ENCODE assay signal across 19 cellular contexts in genomic region chr1:174017231-174017970, GRCh38. TPM values are rescaled to one million over a fixed set of nuclear protein-coding genes. Genes with fewer than 3 reads are reported as not detected.
DNase-seq lines count a peak whose midpoint lies in the region; ATAC-seq, FAIRE-seq and TF ChIP-seq lines count a peak whose summit lies in the region.
"Had no signal": no experiment of that assay in that cellular context is flagged by ENCODE, and none has a peak within 500 bp of the region (broad histone marks: within the 10 kb centered on the region; RNA-seq: fewer than 3 reads in every experiment).

No MANE protein-coding gene starts in this region.

- no peak overlapping the region for H2BK5ac ChIP-seq in mesenchymal stem cell (ENCODE audit: low read depth, low read length, poor library complexity, severe bottlenecking)

- H3K18ac ChIP-seq in mesenchymal stem cell (ENCODE audit: low read depth in 1 of 2, low read length in 2 of 2): no peak overlapping the region

- no peak overlapping the region for H3K4ac ChIP-seq in mesenchymal stem cell (ENCODE audit: low read depth in 1 of 2, low read length in 2 of 2)

- no peak overlapping the region for H4K91ac ChIP-seq in mesenchymal stem cell (ENCODE audit: low read length)

- peaks cover 41% of the 10 kb centered on the region for H3K4me1 Mint-ChIP-seq in activated CD4-positive, alpha-beta memory T cell treated with anti-CD3 and anti-CD28 coated beads, Interleukin-2, amount 10 ng/mL, durations not matched to agents 7 days and 5 days

- no peak for TF ChIP-seq CTCF in A549 (IDR thresholded peaks at IDR 0.05)

- H3K27ac Mint-ChIP-seq in activated CD4-positive, alpha-beta memory T cell treated with anti-CD3 and anti-CD28 coated beads, Interleukin-2, amount 10 ng/mL, durations not matched to agents 7 days and 5 days: no peak overlapping the region
- H3K27ac Mint-ChIP-seq: activated T-helper 2 cell treated with anti-CD3 and anti-CD28 coated beads, Interferon-gamma antibody, Interleukin-2, Interleukin-4, amounts not matched to agents 10 μg/mL and 5 μg/mL and 100 μg/mL, durations not matched to agents 14 hours and 24 hours and 36 hours had no signal

- no peak for FAIRE-seq in A549 (lab: Jason Lieb, UNC)
- FAIRE-seq: colon, pancreas had no signal

- H3K36me3 ChIP-seq in adipocyte (ENCODE audit: control insufficient read depth, insufficient read depth, low read length, severe bottlenecking) (no peaks in the 10 kb centered on the region), mesenchymal stem cell (ENCODE audit: control insufficient read depth in 1 of 2, insufficient read depth in 2 of 2, low read depth in 1 of 2, low read length in 2 of 2) (no peaks in the 10 kb centered on the region)
- H3K36me3 ChIP-seq: pancreas, spleen, upper lobe of left lung had no signal

- H3K4me3 Mint-ChIP-seq in activated CD4-positive, alpha-beta memory T cell treated with anti-CD3 and anti-CD28 coated beads, Interleukin-2, amount 10 ng/mL, durations not matched to agents 7 days and 5 days: no peak overlapping the region

- no peak overlapping the region for H3K4me3 ChIP-seq in A549
- H3K4me3 ChIP-seq in adipocyte (ENCODE audit: low read length): peak overlapping the region; percentile 14
- H3K4me3 ChIP-seq in mesenchymal stem cell (ENCODE audit: insufficient read depth in 1 of 2, low read depth in 1 of 2, low read length in 2 of 2): peak overlapping the region in 1 of 2 experiments; percentile 29
- H3K4me3 ChIP-seq: heart left ventricle, pancreas, spleen, upper lobe of left lung had no signal

- H3K9me3 ChIP-seq in A549: no peaks in the 10 kb centered on the region
- H3K9me3 ChIP-seq in adipocyte (ENCODE audit: control insufficient read depth, low read length): no peaks in the 10 kb centered on the region
- H3K9me3 ChIP-seq in mesenchymal stem cell (ENCODE audit: control insufficient read depth, low read length): no peaks in the 10 kb centered on the region
- H3K9me3 ChIP-seq: heart left ventricle, pancreas, spleen, upper lobe of left lung had no signal

- H3K4me2 ChIP-seq in A549 (peak overlapping the region; percentile 18; the same call in 2 of the 3 replicates), mesenchymal stem cell (ENCODE audit: low read length, poor library complexity, severe bottlenecking) (no peak overlapping the region)

- peaks cover 45% of the 10 kb centered on the region; the same call in 2 of the 3 replicates for H3K4me1 ChIP-seq in A549
- H3K4me1 ChIP-seq in adipocyte (ENCODE audit: control insufficient read depth, insufficient read depth, low read length): peaks cover 39% of the 10 kb centered on the region
- peaks cover 3% of the 10 kb centered on the region for H3K4me1 ChIP-seq in mesenchymal stem cell (ENCODE audit: control insufficient read depth, insufficient read depth, low read depth, low read length)

- H3K27me3 ChIP-seq in adipocyte (replicated peaks; ENCODE audit: control insufficient read depth, insufficient read depth, low read length) (no peaks in the 10 kb centered on the region), mesenchymal stem cell (ENCODE audit: control insufficient read depth in 1 of 2, insufficient read depth in 1 of 2, low read length in 2 of 2) (no peaks in the 10 kb centered on the region)
- H3K27me3 ChIP-seq: heart left ventricle, pancreas, spleen, upper lobe of left lung had no signal

- H2BK120ac ChIP-seq in mesenchymal stem cell (ENCODE audit: low read depth, low read length): no peak overlapping the region

- no peak overlapping the region for H2BK12ac ChIP-seq in mesenchymal stem cell (ENCODE audit: low read length in 2 of 2)

- peaks cover 41% of the 10 kb centered on the region for H3K36me3 Mint-ChIP-seq in activated CD4-positive, alpha-beta memory T cell treated with anti-CD3 and anti-CD28 coated beads, Interleukin-2, amount 10 ng/mL, durations not matched to agents 7 days and 5 days (ENCODE audit: low read depth)

- H3K14ac ChIP-seq in mesenchymal stem cell (ENCODE audit: low read length in 2 of 2): no peak overlapping the region

- no peak overlapping the region for H2AK5ac ChIP-seq in mesenchymal stem cell (ENCODE audit: low read length, severe bottlenecking)

- CTCF ChIA-PET in A549 (lab: Yijun Ruan, JAX): interaction anchor here (0.6 to 0.7 kb wide), 2 partner anchors 24 to 66 kb away, joined by 3 read pairs; no protein-coding TSS in a partner anchor
- CTCF ChIA-PET in activated CD4-positive, alpha-beta memory T cell treated with anti-CD3 and anti-CD28 coated beads, Interleukin-2, amount 10 ng/mL, durations not matched to agents 7 days and 5 days (lab: Charles Lee): no interaction called here

- H3K27me3 Mint-ChIP-seq in activated CD4-positive, alpha-beta memory T cell treated with anti-CD3 and anti-CD28 coated beads, Interleukin-2, amount 10 ng/mL, durations not matched to agents 7 days and 5 days: no peaks in the 10 kb centered on the region

- no peak overlapping the region for H2BK15ac ChIP-seq in mesenchymal stem cell (ENCODE audit: low read depth, poor library complexity, severe bottlenecking)

- no peak overlapping the region for H2AFZ ChIP-seq in mesenchymal stem cell (ENCODE audit: low read depth, low read length)

- H3K27ac ChIP-seq in A549 (no peak overlapping the region), mesenchymal stem cell (ENCODE audit: low read length, poor library complexity, severe bottlenecking) (no peak overlapping the region)
- H3K27ac ChIP-seq: heart left ventricle, pancreas, spleen, upper lobe of left lung had no signal

- H3K9ac ChIP-seq in adipocyte (ENCODE audit: low read length) (no peak overlapping the region), mesenchymal stem cell (ENCODE audit: low read length) (peak overlapping the region; percentile 34)

- no peak overlapping the region for H3K23ac ChIP-seq in mesenchymal stem cell (ENCODE audit: low read length in 2 of 2)

- 47% methylated on average over 2 of the region's 2 CpGs for WGBS in A549 (ENCODE audit: missing lambda C conversion rate)
- WGBS in mesenchymal stem cell: 93% methylated on average over 2 of the region's 2 CpGs

- DNase-seq in A549 (ENCODE audit: low read depth in 1 of 2, low spot score in 1 of 2): no peak
- peak; percentile 11 for DNase-seq in GM03348 (ENCODE audit: low spot score)
- DNase-seq in adipocyte (ENCODE audit: low read depth): peak; percentile 68
- DNase-seq in mesenchymal stem cell: no peak
- DNase-seq in stimulated activated CD4-positive, alpha-beta T cell treated with anti-CD3 and anti-CD28 coated beads, Interleukin-2, amount 100 ng/mL, for 48 hours: no peak
- DNase-seq in EL: no peak
- DNase-seq in HUDEP-2 (lab: John Stamatoyannopoulos, UW; ENCODE audit: unreplicated experiment in 76 of 76): no peak
- no peak for DNase-seq in activated CD4-positive, alpha-beta memory T cell treated with anti-CD3 and anti-CD28 coated beads, Interleukin-2, amount 10 ng/mL, durations not matched to agents 7 days and 5 days
- DNase-seq: activated CD8-positive, alpha-beta memory T cell treated with anti-CD3 and anti-CD28 coated beads for 24 hours; amniotic stem cell; heart left ventricle; KG1; NCI-H146; pancreas; spleen; stimulated activated naive CD4-positive, alpha-beta T cell treated with Interleukin-2 at 50 U/mL for 16 hours; upper lobe of left lung had no signal

- no peak for TF ChIP-seq EP300 in A549 (IDR thresholded peaks at IDR 0.05)

- TF ChIP-seq RAD21 in A549 (conservative IDR thresholded peaks at IDR 0.05 in 1 of 2, IDR thresholded peaks at IDR 0.05 in 1 of 2): no peak

- no peak for TF ChIP-seq POLR2A in A549 (IDR thresholded peaks at IDR 0.05; ENCODE audit: low read length)

- ATAC-seq in A549: no peak
- ATAC-seq: heart left ventricle, pancreas had no signal

- H4K8ac ChIP-seq in mesenchymal stem cell (ENCODE audit: low read length): no peak overlapping the region

- H3K79me1 ChIP-seq in mesenchymal stem cell (replicated peaks; ENCODE audit: low read length, poor library complexity, severe bottlenecking): no peaks in the 10 kb centered on the region

- POLR2A ChIA-PET in A549 (lab: Yijun Ruan, JAX): interaction anchor here (0.8 kb wide), 1 partner anchor 149 kb away, joined by 3 read pairs; the partner anchor contains the start of gene ZBTB37
- POLR2A ChIA-PET in activated CD4-positive, alpha-beta memory T cell treated with anti-CD3 and anti-CD28 coated beads, Interleukin-2, amount 10 ng/mL, durations not matched to agents 7 days and 5 days (lab: Charles Lee): no interaction called here

- no peaks in the 10 kb centered on the region for H3K9me3 Mint-ChIP-seq in activated CD4-positive, alpha-beta memory T cell treated with anti-CD3 and anti-CD28 coated beads, Interleukin-2, amount 10 ng/mL, durations not matched to agents 7 days and 5 days
- H3K9me3 Mint-ChIP-seq: activated T-helper 2 cell treated with anti-CD3 and anti-CD28 coated beads, Interferon-gamma antibody, Interleukin-2, Interleukin-4, amounts not matched to agents 10 μg/mL and 5 μg/mL and 100 μg/mL, durations not matched to agents 14 hours and 24 hours and 36 hours had no signal

TF ChIP-seq in A549, 52 proteins besides CTCF, POLR2A, EP300 and RAD21 (continues in another document):
- no peak for TF ChIP-seq NPAS2 (CRISPR knock-in tag; IDR thresholded peaks at IDR 0.05; ENCODE audit: borderline replicate concordance)
- TF ChIP-seq KDM5A (IDR thresholded peaks at IDR 0.05): no peak
- no peak for TF ChIP-seq BCL3 (IDR thresholded peaks at IDR 0.05)
- no peak for TF ChIP-seq CBX8 (IDR thresholded peaks at IDR 0.05)

RNA-seq across cellular contexts. Expression of gene RC3H1, which starts 4.8 kb away (rescaled TPM):
- polyA plus RNA-seq in A549 (2011; rRNA removed) (12.7 and 17.3 TPM in 2 replicates), A549 (2017; fragmentation: RNase III; extraction: RNeasy Plus Mini Kit Qiagen cat#74134 plus additional on column Dnase treatment) (4.0 TPM in 3 replicates)
- polyA plus RNA-seq in A549 (2012; cell fraction: cytosol; rRNA removed): 2.3 and 2.7 TPM in 2 replicates
- 1.6 and 2.1 TPM in 2 replicates for polyA plus RNA-seq in A549 (2012; cell fraction: nucleus; rRNA removed)
- 41.0 and 49.1 TPM in 2 replicates for polyA minus RNA-seq in A549 (2011; rRNA and poly(A)+ RNA removed)
- polyA plus RNA-seq in mesenchymal stem cell (2013, experiment 1 of 2): 8.8 TPM
- polyA plus RNA-seq in mesenchymal stem cell (2013, experiment 2 of 2): 8.1 TPM
- 10 to 100 TPM; 29.6 to 33.6 TPM for total RNA-seq in activated CD4-positive, alpha-beta memory T cell treated with anti-CD3 and anti-CD28 coated beads, Interleukin-2, amount 10 ng/mL, durations not matched to agents 7 days and 5 days

Comparison
In these comparisons a context has a peak if more than half of its experiments do, and no peak if none do; other contexts are left out.
1. DNase-seq: peak in GM03348 (single experiment) and adipocyte (single experiment); none in A549 (0 of 2), mesenchymal stem cell (single experiment), stimulated activated CD4-positive, alpha-beta T cell treated with anti-CD3 and anti-CD28 coated beads, Interleukin-2, amount 100 ng/mL, for 48 hours (0 of 2), EL (single experiment), HUDEP-2 (0 of 76) and activated CD4-positive, alpha-beta memory T cell treated with anti-CD3 and anti-CD28 coated beads, Interleukin-2, amount 10 ng/mL, durations not matched to agents 7 days and 5 days (single experiment).